8 cellular contexts compared by ENCODE assay signal in genomic region chr14:68977741-68978549, GRCh38. TPM values are rescaled to one million over a fixed set of nuclear protein-coding genes. Genes with fewer than 3 reads are reported as not detected.
A peak's percentile ranks its signal among the peaks of the same experiment; 100 is the strongest.
DNase-seq lines count a peak whose midpoint lies in the region; ATAC-seq and TF ChIP-seq lines count a peak whose summit lies in the region.

No MANE protein-coding gene starts in this region.

- no peaks in the 10 kb centered on the region for H3K27me3 ChIP-seq in neutrophil

- H3K4me3 ChIP-seq in fibroblast of villous mesenchyme (ENCODE audit: low read depth, low read length) (peak overlapping the region; percentile 76), neutrophil (ENCODE audit: low read depth in 1 of 2, low read length in 1 of 2) (peak overlapping the region; percentile 84 to 97)

- TF ChIP-seq CTCF in C4-2B (conservative IDR thresholded peaks at IDR 0.05) (no peak), fibroblast of villous mesenchyme (IDR thresholded peaks at IDR 0.05; ENCODE audit: insufficient read depth, low read depth, low read length) (no peak), neutrophil (IDR thresholded peaks at IDR 0.05) (no peak)

- no peaks in the 10 kb centered on the region for H3K9me3 ChIP-seq in neutrophil

- ATAC-seq in GM19328 (IDR thresholded peaks at IDR 0.05; ENCODE audit: unreplicated experiment) = no peak

- H3K27ac ChIP-seq in C4-2B = peak overlapping the region; percentile 92
- peak overlapping the region; percentile 97 for H3K27ac ChIP-seq in neutrophil

- DNase-seq in GOT3 (lab: John Stamatoyannopoulos, UW) (peak; percentile 38), OCI-M1 (lab: John Stamatoyannopoulos, UW) (peak; percentile 60), activated gamma-delta T cell (lab: John Stamatoyannopoulos, UW) (peak; percentile 13), fibroblast of villous mesenchyme (ENCODE audit: low read depth) (peak; percentile 94), NCI-H1694 (lab: John Stamatoyannopoulos, UW) (no peak)

- H3K4me1 ChIP-seq in neutrophil (ENCODE audit: control insufficient read depth in 1 of 2, insufficient read depth in 1 of 2, low read depth in 1 of 2, low read length in 1 of 2) = peaks cover 44 to 52% of the 10 kb centered on the region in 2 experiments

- peaks cover 25% of the 10 kb centered on the region for H3K36me3 ChIP-seq in neutrophil

RNA-seq across cellular contexts. Expression of gene ACTN1, which starts 1.2 kb away (rescaled TPM):
- 768 and 1,023 TPM in 2 replicates for total RNA-seq in fibroblast of villous mesenchyme
